In genomic region chr20:62734336-62734735, GRCh38 we compare ENCODE assay signal across 15 cellular contexts. TPM values are rescaled to one million over a fixed set of nuclear protein-coding genes. Genes with fewer than 3 reads are reported as not detected.
"Had no signal": no experiment of that assay in that cellular context is flagged by ENCODE, and none has a peak within 500 bp of the region (broad histone marks: within the 10 kb centered on the region; RNA-seq: fewer than 3 reads in every experiment).

No MANE protein-coding gene starts in this region.

- ATAC-seq: activated CD4-positive, alpha-beta T cell treated with anti-CD3 and anti-CD28 coated beads for 36 hours; activated CD8-positive, alpha-beta T cell treated with anti-CD3 and anti-CD28 coated beads, Interleukin-2, amount 10 ng/mL, durations not matched to agents 7 days and 5 days; esophagus mucosa had no signal

- H3K27me3 ChIP-seq: colonic mucosa, neutrophil had no signal

- H3K4me3 ChIP-seq: colonic mucosa, skin epidermis had no signal

- H3K36me3 ChIP-seq: colonic mucosa, neutrophil had no signal

- H3K4me1 ChIP-seq: colonic mucosa, parathyroid adenoma had no signal

- H3K27ac ChIP-seq: colonic mucosa, neutrophil, parathyroid adenoma, skin epidermis had no signal

- DNase-seq: activated CD4-positive, alpha-beta T cell treated with anti-CD3 and anti-CD28 coated beads for 36 hours; activated CD8-positive, alpha-beta T cell treated with anti-CD3 and anti-CD28 coated beads, Interleukin-2, amount 10 ng/mL, durations not matched to agents 7 days and 5 days; amniotic stem cell; central memory CD4-positive, alpha-beta T cell; colonic mucosa; naive B cell; stimulated activated CD4-positive, alpha-beta T cell treated with anti-CD3 and anti-CD28 coated beads, Interleukin-4, amount 100 ng/mL, for 24 hours; stimulated activated naive CD4-positive, alpha-beta T cell treated with Interleukin-2 at 50 U/mL for 16 hours; trophoblast cell had no signal

- H3K9me3 ChIP-seq: colonic mucosa, neutrophil had no signal

RNA-seq across cellular contexts. Expression of gene NTSR1, which starts 25.7 kb away (rescaled TPM):
- total RNA-seq: activated T-helper 1 cell treated with anti-CD3 and anti-CD28 coated beads, Interleukin-12 subunit alpha, Interleukin-12 subunit beta, Interleukin-2, Interleukin-4 antibody, amounts not matched to agents 30 ng/mL and 10 ng/mL and 1 ng/mL, durations not matched to agents 14 hours and 24 hours and 36 hours; esophagus mucosa; renal cortical epithelial cell had no signal
